Comparison of ENCODE assay signal across 1 cellular context in genomic region chr6:15389759-15390723, GRCh38.
TF ChIP-seq lines count a peak whose summit lies in the region.

No MANE protein-coding gene starts in this region.

TF ChIP-seq in K562, 482 proteins besides CTCF, POLR2A, EP300 and RAD21 (continued from another document and continues in another):
- no peak for TF ChIP-seq THRA (IDR thresholded peaks at IDR 0.05)
- peak; percentile 56; the same call in 1 of the 2 replicates for TF ChIP-seq CC2D1A (IDR thresholded peaks at IDR 0.05)
- TF ChIP-seq GTF2A2 (tag; IDR thresholded peaks at IDR 0.05), result no peak
- TF ChIP-seq FOXA3 (CRISPR knock-in tag; conservative IDR thresholded peaks at IDR 0.05 in 1 of 2, IDR thresholded peaks at IDR 0.05 in 1 of 2), result peak in 1 of 2 experiments; percentile 73; a peak in 1 of 4 replicates
- TF ChIP-seq, protein P1, sequence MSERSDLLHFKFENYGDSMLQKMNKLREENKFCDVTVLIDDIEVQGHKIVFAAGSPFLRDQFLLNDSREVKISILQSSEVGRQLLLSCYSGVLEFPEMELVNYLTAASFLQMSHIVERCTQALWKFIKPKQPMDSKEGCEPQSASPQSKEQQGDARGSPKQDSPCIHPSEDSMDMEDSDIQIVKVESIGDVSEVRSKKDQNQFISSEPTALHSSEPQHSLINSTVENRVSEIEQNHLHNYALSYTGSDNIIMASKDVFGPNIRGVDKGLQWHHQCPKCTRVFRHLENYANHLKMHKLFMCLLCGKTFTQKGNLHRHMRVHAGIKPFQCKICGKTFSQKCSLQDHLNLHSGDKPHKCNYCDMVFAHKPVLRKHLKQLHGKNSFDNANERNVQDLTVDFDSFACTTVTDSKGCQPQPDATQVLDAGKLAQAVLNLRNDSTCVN (CRISPR knock-in tag; IDR thresholded peaks at IDR 0.05), result peak; percentile 44; the same call in 1 of the 2 replicates
- TF ChIP-seq CBX1 (IDR thresholded peaks at IDR 0.05; ENCODE audit: low read depth), result no peak
- TF ChIP-seq ZNF512 (tag; IDR thresholded peaks at IDR 0.05), result no peak
- TF ChIP-seq SNRNP70 (optimal IDR thresholded peaks at IDR 0.05; ENCODE audit: low read depth, low read length), result peak; percentile 41
- TF ChIP-seq NFATC3 (IDR thresholded peaks at IDR 0.05), result no peak
- TF ChIP-seq U2AF2 (optimal IDR thresholded peaks at IDR 0.05; ENCODE audit: low read depth, low read length), result no peak
- no peak for TF ChIP-seq FOXJ3 (CRISPR knock-in tag; IDR thresholded peaks at IDR 0.05)
- TF ChIP-seq KLF10 (CRISPR knock-in tag; IDR thresholded peaks at IDR 0.05), result no peak
- no peak for TF ChIP-seq RFX7 (CRISPR knock-in tag; IDR thresholded peaks at IDR 0.05)
- TF ChIP-seq TFAM (CRISPR knock-in tag; conservative IDR thresholded peaks at IDR 0.05), result no peak
- TF ChIP-seq, protein P2, sequence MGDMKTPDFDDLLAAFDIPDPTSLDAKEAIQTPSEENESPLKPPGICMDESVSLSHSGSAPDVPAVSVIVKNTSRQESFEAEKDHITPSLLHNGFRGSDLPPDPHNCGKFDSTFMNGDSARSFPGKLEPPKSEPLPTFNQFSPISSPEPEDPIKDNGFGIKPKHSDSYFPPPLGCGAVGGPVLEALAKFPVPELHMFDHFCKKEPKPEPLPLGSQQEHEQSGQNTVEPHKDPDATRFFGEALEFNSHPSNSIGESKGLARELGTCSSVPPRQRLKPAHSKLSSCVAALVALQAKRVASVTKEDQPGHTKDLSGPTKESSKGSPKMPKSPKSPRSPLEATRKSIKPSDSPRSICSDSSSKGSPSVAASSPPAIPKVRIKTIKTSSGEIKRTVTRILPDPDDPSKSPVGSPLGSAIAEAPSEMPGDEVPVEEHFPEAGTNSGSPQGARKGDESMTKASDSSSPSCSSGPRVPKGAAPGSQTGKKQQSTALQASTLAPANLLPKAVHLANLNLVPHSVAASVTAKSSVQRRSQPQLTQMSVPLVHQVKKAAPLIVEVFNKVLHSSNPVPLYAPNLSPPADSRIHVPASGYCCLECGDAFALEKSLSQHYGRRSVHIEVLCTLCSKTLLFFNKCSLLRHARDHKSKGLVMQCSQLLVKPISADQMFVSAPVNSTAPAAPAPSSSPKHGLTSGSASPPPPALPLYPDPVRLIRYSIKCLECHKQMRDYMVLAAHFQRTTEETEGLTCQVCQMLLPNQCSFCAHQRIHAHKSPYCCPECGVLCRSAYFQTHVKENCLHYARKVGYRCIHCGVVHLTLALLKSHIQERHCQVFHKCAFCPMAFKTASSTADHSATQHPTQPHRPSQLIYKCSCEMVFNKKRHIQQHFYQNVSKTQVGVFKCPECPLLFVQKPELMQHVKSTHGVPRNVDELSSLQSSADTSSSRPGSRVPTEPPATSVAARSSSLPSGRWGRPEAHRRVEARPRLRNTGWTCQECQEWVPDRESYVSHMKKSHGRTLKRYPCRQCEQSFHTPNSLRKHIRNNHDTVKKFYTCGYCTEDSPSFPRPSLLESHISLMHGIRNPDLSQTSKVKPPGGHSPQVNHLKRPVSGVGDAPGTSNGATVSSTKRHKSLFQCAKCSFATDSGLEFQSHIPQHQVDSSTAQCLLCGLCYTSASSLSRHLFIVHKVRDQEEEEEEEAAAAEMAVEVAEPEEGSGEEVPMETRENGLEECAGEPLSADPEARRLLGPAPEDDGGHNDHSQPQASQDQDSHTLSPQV (IDR thresholded peaks at IDR 0.05), result 0 out of 2 replicates have a peak, but pooled peaks have one; percentile 45
- TF ChIP-seq CEBPG (CRISPR knock-in tag; IDR thresholded peaks at IDR 0.05), result no peak
- 0 out of 4 replicates have a peak, but pooled peaks of 1 of the 2 experiments have one; percentile 4 for TF ChIP-seq CEBPG (tag; conservative IDR thresholded peaks at IDR 0.05 in 1 of 2, IDR thresholded peaks at IDR 0.05 in 1 of 2)
- no peak for TF ChIP-seq TCFL5 (CRISPR knock-in tag; conservative IDR thresholded peaks at IDR 0.05)
- no peak for TF ChIP-seq ZNF589 (CRISPR knock-in tag; IDR thresholded peaks at IDR 0.05; ENCODE audit: low read depth)
- TF ChIP-seq ZNF212 (CRISPR knock-in tag; IDR thresholded peaks at IDR 0.05), result no peak
- no peak for TF ChIP-seq MED1 (CRISPR knock-in tag; IDR thresholded peaks at IDR 0.05; ENCODE audit: borderline replicate concordance)
- no peak for TF ChIP-seq BCLAF1 (IDR thresholded peaks at IDR 0.05; ENCODE audit: borderline replicate concordance in 1 of 2, control insufficient read depth in 1 of 2, low read depth in 2 of 2, low read length in 1 of 2)
- TF ChIP-seq GTF3C2 (IDR thresholded peaks at IDR 0.05; ENCODE audit: borderline replicate concordance, extremely low read depth, insufficient read length), result no peak
- TF ChIP-seq DNMT1 (IDR thresholded peaks at IDR 0.05), result no peak
- TF ChIP-seq IRF1 (CRISPR knock-in tag; IDR thresholded peaks at IDR 0.05; ENCODE audit: borderline replicate concordance), result no peak
- 0 out of 4 replicates have a peak, but pooled peaks of 1 of the 2 experiments have one; percentile 39 for TF ChIP-seq TEAD1 (CRISPR knock-in tag; IDR thresholded peaks at IDR 0.05)
- TF ChIP-seq FOXK2 (conservative IDR thresholded peaks at IDR 0.05 in 1 of 2, IDR thresholded peaks at IDR 0.05 in 1 of 2; ENCODE audit: low read depth in 2 of 2), result peak; percentile 19 to 22; a peak in 1 of 4 replicates
- TF ChIP-seq, protein P3, sequence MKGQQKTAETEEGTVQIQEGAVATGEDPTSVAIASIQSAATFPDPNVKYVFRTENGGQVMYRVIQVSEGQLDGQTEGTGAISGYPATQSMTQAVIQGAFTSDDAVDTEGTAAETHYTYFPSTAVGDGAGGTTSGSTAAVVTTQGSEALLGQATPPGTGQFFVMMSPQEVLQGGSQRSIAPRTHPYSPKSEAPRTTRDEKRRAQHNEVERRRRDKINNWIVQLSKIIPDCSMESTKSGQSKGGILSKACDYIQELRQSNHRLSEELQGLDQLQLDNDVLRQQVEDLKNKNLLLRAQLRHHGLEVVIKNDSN (CRISPR knock-in tag; IDR thresholded peaks at IDR 0.05), result no peak
- TF ChIP-seq, protein P4, sequence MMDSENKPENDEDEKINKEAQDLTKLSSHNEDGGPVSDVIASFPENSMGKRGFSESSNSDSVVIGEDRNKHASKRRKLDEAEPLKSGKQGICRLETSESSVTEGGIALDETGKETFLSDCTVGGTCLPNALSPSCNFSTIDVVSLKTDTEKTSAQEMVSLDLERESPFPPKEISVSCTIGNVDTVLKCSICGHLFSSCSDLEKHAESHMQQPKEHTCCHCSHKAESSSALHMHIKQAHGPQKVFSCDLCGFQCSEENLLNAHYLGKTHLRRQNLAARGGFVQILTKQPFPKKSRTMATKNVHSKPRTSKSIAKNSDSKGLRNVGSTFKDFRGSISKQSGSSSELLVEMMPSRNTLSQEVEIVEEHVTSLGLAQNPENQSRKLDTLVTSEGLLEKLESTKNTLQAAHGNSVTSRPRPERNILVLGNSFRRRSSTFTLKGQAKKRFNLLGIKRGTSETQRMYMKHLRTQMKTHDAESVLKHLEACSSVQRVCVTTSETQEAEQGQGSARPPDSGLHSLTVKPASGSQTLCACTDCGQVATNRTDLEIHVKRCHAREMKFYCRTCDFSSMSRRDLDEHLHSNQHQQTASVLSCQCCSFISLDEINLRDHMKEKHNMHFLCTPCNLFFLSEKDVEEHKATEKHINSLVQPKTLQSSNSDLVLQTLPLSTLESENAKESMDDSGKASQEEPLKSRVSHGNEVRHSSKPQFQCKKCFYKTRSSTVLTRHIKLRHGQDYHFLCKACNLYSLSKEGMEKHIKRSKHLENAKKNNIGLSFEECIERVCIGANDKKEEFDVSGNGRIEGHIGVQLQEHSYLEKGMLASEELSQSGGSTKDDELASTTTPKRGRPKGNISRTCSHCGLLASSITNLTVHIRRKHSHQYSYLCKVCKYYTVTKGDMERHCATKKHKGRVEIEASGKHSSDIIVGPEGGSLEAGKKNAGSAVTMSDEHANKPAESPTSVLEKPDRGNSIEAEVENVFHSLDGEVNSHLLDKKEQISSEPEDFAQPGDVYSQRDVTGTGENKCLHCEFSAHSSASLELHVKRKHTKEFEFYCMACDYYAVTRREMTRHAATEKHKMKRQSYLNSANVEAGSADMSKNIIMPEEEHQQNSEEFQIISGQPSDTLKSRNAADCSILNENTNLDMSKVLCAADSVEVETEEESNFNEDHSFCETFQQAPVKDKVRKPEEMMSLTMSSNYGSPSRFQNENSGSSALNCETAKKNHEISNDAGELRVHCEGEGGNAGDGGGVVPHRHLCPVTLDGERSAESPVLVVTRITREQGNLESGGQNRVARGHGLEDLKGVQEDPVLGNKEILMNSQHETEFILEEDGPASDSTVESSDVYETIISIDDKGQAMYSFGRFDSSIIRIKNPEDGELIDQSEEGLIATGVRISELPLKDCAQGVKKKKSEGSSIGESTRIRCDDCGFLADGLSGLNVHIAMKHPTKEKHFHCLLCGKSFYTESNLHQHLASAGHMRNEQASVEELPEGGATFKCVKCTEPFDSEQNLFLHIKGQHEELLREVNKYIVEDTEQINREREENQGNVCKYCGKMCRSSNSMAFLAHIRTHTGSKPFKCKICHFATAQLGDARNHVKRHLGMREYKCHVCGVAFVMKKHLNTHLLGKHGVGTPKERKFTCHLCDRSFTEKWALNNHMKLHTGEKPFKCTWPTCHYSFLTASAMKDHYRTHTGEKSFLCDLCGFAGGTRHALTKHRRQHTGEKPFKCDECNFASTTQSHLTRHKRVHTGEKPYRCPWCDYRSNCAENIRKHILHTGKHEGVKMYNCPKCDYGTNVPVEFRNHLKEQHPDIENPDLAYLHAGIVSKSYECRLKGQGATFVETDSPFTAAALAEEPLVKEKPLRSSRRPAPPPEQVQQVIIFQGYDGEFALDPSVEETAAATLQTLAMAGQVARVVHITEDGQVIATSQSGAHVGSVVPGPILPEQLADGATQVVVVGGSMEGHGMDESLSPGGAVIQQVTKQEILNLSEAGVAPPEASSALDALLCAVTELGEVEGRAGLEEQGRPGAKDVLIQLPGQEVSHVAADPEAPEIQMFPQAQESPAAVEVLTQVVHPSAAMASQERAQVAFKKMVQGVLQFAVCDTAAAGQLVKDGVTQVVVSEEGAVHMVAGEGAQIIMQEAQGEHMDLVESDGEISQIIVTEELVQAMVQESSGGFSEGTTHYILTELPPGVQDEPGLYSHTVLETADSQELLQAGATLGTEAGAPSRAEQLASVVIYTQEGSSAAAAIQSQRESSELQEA (IDR thresholded peaks at IDR 0.05; ENCODE audit: low read depth), result no peak
- no peak; the same call in 1 of the 2 replicates for TF ChIP-seq CBX5 (IDR thresholded peaks at IDR 0.05; ENCODE audit: borderline replicate concordance, low read depth)
- no peak for TF ChIP-seq PHF8 (IDR thresholded peaks at IDR 0.05; ENCODE audit: borderline replicate concordance, low read length)
